ENCODE assay signal across 19 cellular contexts in genomic region chr5:137728048-137728447, GRCh38.
"Had no signal": no experiment of that assay in that cellular context is flagged by ENCODE, and none has a peak within 500 bp of the region (broad histone marks: within the 10 kb centered on the region; RNA-seq: fewer than 3 reads in every experiment).

No MANE protein-coding gene starts in this region.

- H3K36me3 ChIP-seq: ascending aorta, colonic mucosa, lower lobe of right lung, pancreas, suprapubic skin had no signal

- H3K4me1 ChIP-seq: ascending aorta, colonic mucosa, foreskin keratinocyte, lower lobe of right lung had no signal

- H3K27me3 ChIP-seq: ascending aorta, colonic mucosa, foreskin keratinocyte, pancreas, suprapubic skin had no signal

- H3K4me3 ChIP-seq: ascending aorta, colonic mucosa, lower lobe of right lung, pancreas, skin epidermis, suprapubic skin had no signal

- H3K27ac ChIP-seq: ascending aorta, colonic mucosa, foreskin keratinocyte, lower lobe of right lung, pancreas, skin epidermis, suprapubic skin had no signal

- DNase-seq: activated CD4-positive, alpha-beta memory T cell treated with anti-CD3 and anti-CD28 coated beads for 36 hours; activated CD4-positive, alpha-beta T cell treated with anti-CD3 and anti-CD28 coated beads for 36 hours; activated CD8-positive, alpha-beta memory T cell treated with anti-CD3 and anti-CD28 coated beads, Interleukin-2, amount 10 ng/mL, durations not matched to agents 7 days and 5 days; activated naive CD4-positive, alpha-beta T cell treated with anti-CD3 and anti-CD28 coated beads for 36 hours; activated naive CD8-positive, alpha-beta T cell treated with anti-CD3 and anti-CD28 coated beads, Interleukin-2, amount 50 U/mL, for 24 hours; activated T-cell treated with anti-CD3 and anti-CD28 coated beads, Interleukin-2, amount 50 U/mL, for 1 hour; colonic mucosa; foreskin keratinocyte; glutamatergic neuron; lower lobe of right lung; naive B cell; pancreas; retina; T-helper 1 cell; T1000; trophoblast cell had no signal

- H3K9me3 ChIP-seq: colonic mucosa, lower lobe of right lung, pancreas, suprapubic skin had no signal
